2 cellular contexts compared by ENCODE assay signal in the genomic region with DNA sequence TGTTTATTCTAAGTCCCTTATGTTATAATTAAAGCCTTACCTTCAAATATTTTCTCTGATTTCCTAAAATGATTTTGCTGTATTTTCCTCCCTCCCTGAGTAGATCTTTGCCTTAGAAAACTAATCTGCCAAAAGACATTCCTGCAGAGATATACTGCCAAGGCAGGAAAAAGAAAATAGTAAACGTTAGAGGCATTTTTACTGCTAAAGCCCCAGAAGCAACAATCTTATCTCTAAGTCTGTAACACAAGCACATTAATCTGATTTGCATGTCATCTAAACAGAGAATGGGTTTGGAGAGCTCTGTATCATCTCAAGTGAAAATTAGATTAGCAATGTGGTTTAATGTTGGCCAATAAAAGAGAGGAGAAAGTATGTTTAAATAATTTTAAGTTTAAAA.
TF ChIP-seq lines count a peak whose summit lies in the region.

No MANE protein-coding gene starts in this region.

TF ChIP-seq in HEK293, 187 proteins besides CTCF, POLR2A, EP300 and RAD21 (continued from another document):
- TF ChIP-seq TRIM28 (IDR thresholded peaks at IDR 0.05; ENCODE audit: borderline replicate concordance, low read length): peak; percentile 83; the same call in 1 of the 2 replicates

TF ChIP-seq in SK-N-SH, 30 proteins besides CTCF, POLR2A, EP300 and RAD21 (continued from another document):
- TF ChIP-seq, protein P1, sequence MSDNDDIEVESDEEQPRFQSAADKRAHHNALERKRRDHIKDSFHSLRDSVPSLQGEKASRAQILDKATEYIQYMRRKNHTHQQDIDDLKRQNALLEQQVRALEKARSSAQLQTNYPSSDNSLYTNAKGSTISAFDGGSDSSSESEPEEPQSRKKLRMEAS (IDR thresholded peaks at IDR 0.05; ENCODE audit: low read depth): no peak
- TF ChIP-seq RFX5 (IDR thresholded peaks at IDR 0.05; ENCODE audit: low read length) (no peak), SMC3 (IDR thresholded peaks at IDR 0.05; ENCODE audit: low read depth, low read length) (no peak), MEF2A (IDR thresholded peaks at IDR 0.05; ENCODE audit: borderline replicate concordance, low read depth) (no peak), POLR2AphosphoS5 (IDR thresholded peaks at IDR 0.05; ENCODE audit: low read depth, low read length) (peak; percentile 84; the same call in 1 of the 2 replicates), ELF1 (IDR thresholded peaks at IDR 0.05) (no peak), TAF1 (IDR thresholded peaks at IDR 0.05; ENCODE audit: borderline replicate concordance, low read depth, low read length) (no peak), JUND (IDR thresholded peaks at IDR 0.05) (peak; percentile 60), FOXJ3 (CRISPR knock-in tag; IDR thresholded peaks at IDR 0.05) (peak; percentile 87), EZH2phosphoT487 (IDR thresholded peaks at IDR 0.05; ENCODE audit: borderline replicate concordance, low read depth) (no peak), YY1 (IDR thresholded peaks at IDR 0.05; ENCODE audit: low read depth) (no peak), MXI1 (IDR thresholded peaks at IDR 0.05; ENCODE audit: low read depth, low read length) (peak; percentile 33; the same call in 1 of the 2 replicates), GATA2 (CRISPR knock-in tag; IDR thresholded peaks at IDR 0.05) (peak; percentile 98), NRF1 (IDR thresholded peaks at IDR 0.05; ENCODE audit: low read depth, low read length) (no peak), TEAD4 (IDR thresholded peaks at IDR 0.05; ENCODE audit: borderline replicate concordance, insufficient read depth) (peak; percentile 77), TCF12 (IDR thresholded peaks at IDR 0.05) (peak; percentile 91), GABPA (IDR thresholded peaks at IDR 0.05; ENCODE audit: low read depth) (no peak), FOSL2 (IDR thresholded peaks at IDR 0.05; ENCODE audit: borderline replicate concordance, low read depth) (peak; percentile 21; the same call in 1 of the 2 replicates), CHD2 (IDR thresholded peaks at IDR 0.05; ENCODE audit: low read length, partially characterized antibody) (peak; percentile 90), RXRA (IDR thresholded peaks at IDR 0.05; ENCODE audit: borderline replicate concordance, low read depth) (no peak), FOXM1 (IDR thresholded peaks at IDR 0.05; ENCODE audit: low read depth) (no peak)
- TF ChIP-seq, protein P2, sequence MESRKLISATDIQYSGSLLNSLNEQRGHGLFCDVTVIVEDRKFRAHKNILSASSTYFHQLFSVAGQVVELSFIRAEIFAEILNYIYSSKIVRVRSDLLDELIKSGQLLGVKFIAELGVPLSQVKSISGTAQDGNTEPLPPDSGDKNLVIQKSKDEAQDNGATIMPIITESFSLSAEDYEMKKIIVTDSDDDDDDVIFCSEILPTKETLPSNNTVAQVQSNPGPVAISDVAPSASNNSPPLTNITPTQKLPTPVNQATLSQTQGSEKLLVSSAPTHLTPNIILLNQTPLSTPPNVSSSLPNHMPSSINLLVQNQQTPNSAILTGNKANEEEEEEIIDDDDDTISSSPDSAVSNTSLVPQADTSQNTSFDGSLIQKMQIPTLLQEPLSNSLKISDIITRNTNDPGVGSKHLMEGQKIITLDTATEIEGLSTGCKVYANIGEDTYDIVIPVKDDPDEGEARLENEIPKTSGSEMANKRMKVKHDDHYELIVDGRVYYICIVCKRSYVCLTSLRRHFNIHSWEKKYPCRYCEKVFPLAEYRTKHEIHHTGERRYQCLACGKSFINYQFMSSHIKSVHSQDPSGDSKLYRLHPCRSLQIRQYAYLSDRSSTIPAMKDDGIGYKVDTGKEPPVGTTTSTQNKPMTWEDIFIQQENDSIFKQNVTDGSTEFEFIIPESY (IDR thresholded peaks at IDR 0.05; ENCODE audit: borderline replicate concordance, low read depth): no peak
- TF ChIP-seq, protein P3, sequence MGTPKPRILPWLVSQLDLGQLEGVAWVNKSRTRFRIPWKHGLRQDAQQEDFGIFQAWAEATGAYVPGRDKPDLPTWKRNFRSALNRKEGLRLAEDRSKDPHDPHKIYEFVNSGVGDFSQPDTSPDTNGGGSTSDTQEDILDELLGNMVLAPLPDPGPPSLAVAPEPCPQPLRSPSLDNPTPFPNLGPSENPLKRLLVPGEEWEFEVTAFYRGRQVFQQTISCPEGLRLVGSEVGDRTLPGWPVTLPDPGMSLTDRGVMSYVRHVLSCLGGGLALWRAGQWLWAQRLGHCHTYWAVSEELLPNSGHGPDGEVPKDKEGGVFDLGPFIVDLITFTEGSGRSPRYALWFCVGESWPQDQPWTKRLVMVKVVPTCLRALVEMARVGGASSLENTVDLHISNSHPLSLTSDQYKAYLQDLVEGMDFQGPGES (IDR thresholded peaks at IDR 0.05; ENCODE audit: low read depth, low read length): no peak
- TF ChIP-seq, protein P4, sequence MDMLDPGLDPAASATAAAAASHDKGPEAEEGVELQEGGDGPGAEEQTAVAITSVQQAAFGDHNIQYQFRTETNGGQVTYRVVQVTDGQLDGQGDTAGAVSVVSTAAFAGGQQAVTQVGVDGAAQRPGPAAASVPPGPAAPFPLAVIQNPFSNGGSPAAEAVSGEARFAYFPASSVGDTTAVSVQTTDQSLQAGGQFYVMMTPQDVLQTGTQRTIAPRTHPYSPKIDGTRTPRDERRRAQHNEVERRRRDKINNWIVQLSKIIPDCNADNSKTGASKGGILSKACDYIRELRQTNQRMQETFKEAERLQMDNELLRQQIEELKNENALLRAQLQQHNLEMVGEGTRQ (IDR thresholded peaks at IDR 0.05; ENCODE audit: borderline replicate concordance, low read depth, low read length): no peak
- TF ChIP-seq, protein P5, sequence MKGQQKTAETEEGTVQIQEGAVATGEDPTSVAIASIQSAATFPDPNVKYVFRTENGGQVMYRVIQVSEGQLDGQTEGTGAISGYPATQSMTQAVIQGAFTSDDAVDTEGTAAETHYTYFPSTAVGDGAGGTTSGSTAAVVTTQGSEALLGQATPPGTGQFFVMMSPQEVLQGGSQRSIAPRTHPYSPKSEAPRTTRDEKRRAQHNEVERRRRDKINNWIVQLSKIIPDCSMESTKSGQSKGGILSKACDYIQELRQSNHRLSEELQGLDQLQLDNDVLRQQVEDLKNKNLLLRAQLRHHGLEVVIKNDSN (IDR thresholded peaks at IDR 0.05; ENCODE audit: borderline replicate concordance, low read depth): no peak
- TF ChIP-seq, protein P6, sequence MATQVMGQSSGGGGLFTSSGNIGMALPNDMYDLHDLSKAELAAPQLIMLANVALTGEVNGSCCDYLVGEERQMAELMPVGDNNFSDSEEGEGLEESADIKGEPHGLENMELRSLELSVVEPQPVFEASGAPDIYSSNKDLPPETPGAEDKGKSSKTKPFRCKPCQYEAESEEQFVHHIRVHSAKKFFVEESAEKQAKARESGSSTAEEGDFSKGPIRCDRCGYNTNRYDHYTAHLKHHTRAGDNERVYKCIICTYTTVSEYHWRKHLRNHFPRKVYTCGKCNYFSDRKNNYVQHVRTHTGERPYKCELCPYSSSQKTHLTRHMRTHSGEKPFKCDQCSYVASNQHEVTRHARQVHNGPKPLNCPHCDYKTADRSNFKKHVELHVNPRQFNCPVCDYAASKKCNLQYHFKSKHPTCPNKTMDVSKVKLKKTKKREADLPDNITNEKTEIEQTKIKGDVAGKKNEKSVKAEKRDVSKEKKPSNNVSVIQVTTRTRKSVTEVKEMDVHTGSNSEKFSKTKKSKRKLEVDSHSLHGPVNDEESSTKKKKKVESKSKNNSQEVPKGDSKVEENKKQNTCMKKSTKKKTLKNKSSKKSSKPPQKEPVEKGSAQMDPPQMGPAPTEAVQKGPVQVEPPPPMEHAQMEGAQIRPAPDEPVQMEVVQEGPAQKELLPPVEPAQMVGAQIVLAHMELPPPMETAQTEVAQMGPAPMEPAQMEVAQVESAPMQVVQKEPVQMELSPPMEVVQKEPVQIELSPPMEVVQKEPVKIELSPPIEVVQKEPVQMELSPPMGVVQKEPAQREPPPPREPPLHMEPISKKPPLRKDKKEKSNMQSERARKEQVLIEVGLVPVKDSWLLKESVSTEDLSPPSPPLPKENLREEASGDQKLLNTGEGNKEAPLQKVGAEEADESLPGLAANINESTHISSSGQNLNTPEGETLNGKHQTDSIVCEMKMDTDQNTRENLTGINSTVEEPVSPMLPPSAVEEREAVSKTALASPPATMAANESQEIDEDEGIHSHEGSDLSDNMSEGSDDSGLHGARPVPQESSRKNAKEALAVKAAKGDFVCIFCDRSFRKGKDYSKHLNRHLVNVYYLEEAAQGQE (IDR thresholded peaks at IDR 0.05; ENCODE audit: low read depth, low read length): no peak
